Comparison of ENCODE assay signal across 9 cellular contexts in genomic region chr13:38045278-38046048, GRCh38.
A peak's percentile ranks its signal among the peaks of the same experiment; 100 is the strongest.
DNase-seq lines count a peak whose midpoint lies in the region; ATAC-seq and TF ChIP-seq lines count a peak whose summit lies in the region.
"Had no signal": no experiment of that assay in that cellular context is flagged by ENCODE, and none has a peak within 500 bp of the region (broad histone marks: within the 10 kb centered on the region; RNA-seq: fewer than 3 reads in every experiment).

No MANE protein-coding gene starts in this region.

- H3K4me3 Mint-ChIP-seq in activated T-helper 1 cell treated with anti-CD3 and anti-CD28 coated beads, Interleukin-12 subunit alpha, Interleukin-12 subunit beta, Interleukin-2, Interleukin-4 antibody, amounts not matched to agents 30 ng/mL and 10 ng/mL and 1 ng/mL, durations not matched to agents 14 hours and 24 hours and 36 hours = no peak overlapping the region
- H3K4me3 Mint-ChIP-seq: activated naive CD8-positive, alpha-beta T cell treated with anti-CD3 and anti-CD28 coated beads, Interleukin-2, amount 10 ng/mL, durations not matched to agents 7 days and 5 days had no signal

- H3K36me3 Mint-ChIP-seq in activated T-helper 1 cell treated with anti-CD3 and anti-CD28 coated beads, Interleukin-12 subunit alpha, Interleukin-12 subunit beta, Interleukin-2, Interleukin-4 antibody, amounts not matched to agents 30 ng/mL and 10 ng/mL and 1 ng/mL, durations not matched to agents 14 hours and 24 hours and 36 hours (ENCODE audit: low read depth) = no peaks in the 10 kb centered on the region
- H3K36me3 Mint-ChIP-seq: activated naive CD8-positive, alpha-beta T cell treated with anti-CD3 and anti-CD28 coated beads, Interleukin-2, amount 10 ng/mL, durations not matched to agents 7 days and 5 days had no signal

- POLR2A ChIA-PET in SK-N-SH (lab: Yijun Ruan, JAX) = no interaction called here

- H3K4me1 Mint-ChIP-seq in activated T-helper 1 cell treated with anti-CD3 and anti-CD28 coated beads, Interleukin-12 subunit alpha, Interleukin-12 subunit beta, Interleukin-2, Interleukin-4 antibody, amounts not matched to agents 30 ng/mL and 10 ng/mL and 1 ng/mL, durations not matched to agents 14 hours and 24 hours and 36 hours (ENCODE audit: low read depth) = no peaks in the 10 kb centered on the region
- H3K4me1 Mint-ChIP-seq: activated naive CD8-positive, alpha-beta T cell treated with anti-CD3 and anti-CD28 coated beads, Interleukin-2, amount 10 ng/mL, durations not matched to agents 7 days and 5 days had no signal

- H3K79me2 ChIP-seq in SK-N-SH (ENCODE audit: insufficient read depth) = no peaks in the 10 kb centered on the region

- no peaks in the 10 kb centered on the region for H3K27me3 ChIP-seq in SK-N-SH (ENCODE audit: insufficient read depth)
- no peaks in the 10 kb centered on the region for H3K27me3 ChIP-seq in kidney epithelial cell (ENCODE audit: control insufficient read depth, insufficient read depth, low read length)

- DNase-seq in SIG-M5 treated with dmso at 0.1 percent for 504 hours (lab: John Stamatoyannopoulos, UW; ENCODE audit: unreplicated experiment) (peak; percentile 0), SIG-M5 (lab: John Stamatoyannopoulos, UW) (no peak), SK-N-SH (peak; percentile 10), kidney epithelial cell (ENCODE audit: low read depth) (no peak), NCI-H187 treated with DMSO at 0.1 percent for 48 hours (lab: John Stamatoyannopoulos, UW) (no peak)
- no peak for DNase-seq in activated T-helper 1 cell treated with anti-CD3 and anti-CD28 coated beads, Interleukin-12 subunit alpha, Interleukin-12 subunit beta, Interleukin-2, Interleukin-4 antibody, amounts not matched to agents 30 ng/mL and 10 ng/mL and 1 ng/mL, durations not matched to agents 14 hours and 24 hours and 36 hours (ENCODE audit: low spot score)
- DNase-seq: activated naive CD8-positive, alpha-beta T cell treated with anti-CD3 and anti-CD28 coated beads, Interleukin-2, amount 10 ng/mL, durations not matched to agents 7 days and 5 days had no signal

- 0% methylated on average over 5 of the region's 8 CpGs for WGBS in SK-N-SH (ENCODE audit: low lambda C conversion rate)

- no peaks in the 10 kb centered on the region for H3K4me1 ChIP-seq in SK-N-SH (ENCODE audit: control insufficient read depth in 1 of 2, insufficient read depth in 2 of 2, low read depth in 1 of 2, low read length in 1 of 2)

- H3K4me2 ChIP-seq in SK-N-SH = no peak overlapping the region

- no peak overlapping the region for H3K9ac ChIP-seq in SK-N-SH

- no peak overlapping the region for H3K27ac ChIP-seq in SK-N-SH (ENCODE audit: low read depth in 2 of 2, low read length in 1 of 2)

- ATAC-seq in HG03558 (IDR thresholded peaks at IDR 0.05; ENCODE audit: extremely low read depth, unreplicated experiment) (peak; percentile 57), GM21717 (IDR thresholded peaks at IDR 0.05; ENCODE audit: unreplicated experiment) (no peak)

- H3K27ac Mint-ChIP-seq in activated T-helper 1 cell treated with anti-CD3 and anti-CD28 coated beads, Interleukin-12 subunit alpha, Interleukin-12 subunit beta, Interleukin-2, Interleukin-4 antibody, amounts not matched to agents 30 ng/mL and 10 ng/mL and 1 ng/mL, durations not matched to agents 14 hours and 24 hours and 36 hours = no peak overlapping the region
- H3K27ac Mint-ChIP-seq: activated naive CD8-positive, alpha-beta T cell treated with anti-CD3 and anti-CD28 coated beads, Interleukin-2, amount 10 ng/mL, durations not matched to agents 7 days and 5 days had no signal

- CTCF ChIA-PET in SK-N-SH (lab: Yijun Ruan, JAX) = interaction anchor here (1.1 to 1.2 kb wide), 2 partner anchors 10 to 536 kb away, joined by 3 to 4 read pairs; no protein-coding TSS in a partner anchor

- H4K20me1 ChIP-seq in SK-N-SH (ENCODE audit: insufficient read depth) = no peaks in the 10 kb centered on the region

- H3K36me3 ChIP-seq in SK-N-SH (replicated peaks in 1 of 2; ENCODE audit: control insufficient read depth in 1 of 2, insufficient read depth in 2 of 2, low read length in 1 of 2) = no peaks in the 10 kb centered on the region
- no peaks in the 10 kb centered on the region for H3K36me3 ChIP-seq in kidney epithelial cell (ENCODE audit: control insufficient read depth, insufficient read depth, low read length)

- peaks cover 18% of the 10 kb centered on the region for H3K9me3 Mint-ChIP-seq in activated T-helper 1 cell treated with anti-CD3 and anti-CD28 coated beads, Interleukin-12 subunit alpha, Interleukin-12 subunit beta, Interleukin-2, Interleukin-4 antibody, amounts not matched to agents 30 ng/mL and 10 ng/mL and 1 ng/mL, durations not matched to agents 14 hours and 24 hours and 36 hours

- TF ChIP-seq RAD21 in SK-N-SH (IDR thresholded peaks at IDR 0.05; ENCODE audit: low read length) = peak; percentile 58

- no peak overlapping the region for H2AFZ ChIP-seq in SK-N-SH (ENCODE audit: low read depth)

- intact Hi-C loops in activated T-helper 1 cell treated with anti-CD3 and anti-CD28 coated beads, Interleukin-12 subunit alpha, Interleukin-12 subunit beta, Interleukin-2, Interleukin-4 antibody, amounts not matched to agents 30 ng/mL and 10 ng/mL and 1 ng/mL, durations not matched to agents 14 hours and 24 hours and 36 hours (cut with micrococcal nuclease) = no loop called here

- no peaks in the 10 kb centered on the region for H3F3A ChIP-seq in SK-N-SH (replicated peaks; ENCODE audit: insufficient read depth)

- no peaks in the 10 kb centered on the region for H3K9me3 ChIP-seq in SK-N-SH

- H3K4me3 ChIP-seq in SK-N-SH (ENCODE audit: low read depth in 2 of 2, low read length in 1 of 2) (no peak overlapping the region; a peak in 1 of 4 replicates), kidney epithelial cell (ENCODE audit: low read depth, low read length) (no peak overlapping the region)

- no peaks in the 10 kb centered on the region for H3K27me3 Mint-ChIP-seq in activated T-helper 1 cell treated with anti-CD3 and anti-CD28 coated beads, Interleukin-12 subunit alpha, Interleukin-12 subunit beta, Interleukin-2, Interleukin-4 antibody, amounts not matched to agents 30 ng/mL and 10 ng/mL and 1 ng/mL, durations not matched to agents 14 hours and 24 hours and 36 hours (ENCODE audit: insufficient read depth)
- H3K27me3 Mint-ChIP-seq: activated naive CD8-positive, alpha-beta T cell treated with anti-CD3 and anti-CD28 coated beads, Interleukin-2, amount 10 ng/mL, durations not matched to agents 7 days and 5 days had no signal

- TF ChIP-seq EP300 in SK-N-SH (IDR thresholded peaks at IDR 0.05; ENCODE audit: borderline replicate concordance in 1 of 2, low read depth in 1 of 2, low read length in 1 of 2) = no peak

- H3K9me2 ChIP-seq in SK-N-SH = no peaks in the 10 kb centered on the region

- TF ChIP-seq CTCF in SK-N-SH (IDR thresholded peaks at IDR 0.05) (peak; percentile 57), kidney epithelial cell (IDR thresholded peaks at IDR 0.05; ENCODE audit: insufficient read depth, low read length, poor library complexity, severe bottlenecking) (peak; percentile 69)

TF ChIP-seq in SK-N-SH, 30 proteins besides CTCF, POLR2A, EP300 and RAD21:
- TF ChIP-seq IRF3 (IDR thresholded peaks at IDR 0.05; ENCODE audit: low read depth, low read length) (no peak), ELF1 (IDR thresholded peaks at IDR 0.05) (no peak), SMC3 (IDR thresholded peaks at IDR 0.05; ENCODE audit: low read depth, low read length) (peak; percentile 36), POLR2AphosphoS5 (IDR thresholded peaks at IDR 0.05; ENCODE audit: low read depth, low read length) (no peak), ZBTB33 (IDR thresholded peaks at IDR 0.05; ENCODE audit: borderline replicate concordance, low read depth) (no peak), MEF2A (IDR thresholded peaks at IDR 0.05; ENCODE audit: borderline replicate concordance, low read depth) (no peak), USF1 (IDR thresholded peaks at IDR 0.05; ENCODE audit: borderline replicate concordance, low read depth) (0 out of 2 replicates have a peak, but pooled peaks have one; percentile 9), FOXM1 (IDR thresholded peaks at IDR 0.05; ENCODE audit: low read depth) (no peak), RXRA (IDR thresholded peaks at IDR 0.05; ENCODE audit: borderline replicate concordance, low read depth) (no peak)

Comparison
In these comparisons a context has a peak if more than half of its experiments do, and no peak if none do; other contexts are left out.
1. DNase-seq: peak in SIG-M5 treated with dmso at 0.1 percent for 504 hours (single experiment) and SK-N-SH (single experiment); none in SIG-M5 (single experiment), kidney epithelial cell (single experiment), NCI-H187 treated with DMSO at 0.1 percent for 48 hours (single experiment) and activated T-helper 1 cell treated with anti-CD3 and anti-CD28 coated beads, Interleukin-12 subunit alpha, Interleukin-12 subunit beta, Interleukin-2, Interleukin-4 antibody, amounts not matched to agents 30 ng/mL and 10 ng/mL and 1 ng/mL, durations not matched to agents 14 hours and 24 hours and 36 hours (single experiment).